ENCODE assay signal across 31 cellular contexts in the genomic region with DNA sequence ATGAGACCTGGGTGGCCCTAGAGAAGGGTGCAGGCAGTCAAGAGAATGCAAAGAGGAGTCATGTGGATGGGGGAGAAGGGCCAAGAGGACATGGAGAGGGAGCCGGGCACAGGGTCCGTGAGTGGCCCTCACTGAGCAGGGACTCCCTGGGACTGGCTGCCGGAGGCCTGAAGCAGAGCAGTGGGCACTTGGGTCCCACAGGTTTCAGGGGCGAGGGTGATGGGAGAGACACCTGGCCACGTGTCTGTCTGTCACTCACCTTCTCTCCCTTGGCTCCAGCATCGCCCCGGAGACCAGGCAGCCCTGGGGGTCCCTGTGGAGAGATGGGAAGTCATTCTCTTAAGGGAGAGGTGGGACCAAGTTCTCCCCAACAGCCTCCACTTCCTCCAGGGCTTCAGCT. TPM values are rescaled to one million over a fixed set of nuclear protein-coding genes. Genes with fewer than 3 reads are reported as not detected.
"Had no signal": no experiment of that assay in that cellular context is flagged by ENCODE, and none has a peak within 500 bp of the region (broad histone marks: within the 10 kb centered on the region; RNA-seq: fewer than 3 reads in every experiment).

No MANE protein-coding gene starts in this region.

- H3K4me3 Mint-ChIP-seq: activated T-cell treated with anti-CD3 and anti-CD28 coated beads, Interleukin-2, amount 50 U/mL, for 24 hours; brain; endodermal cell; immature natural killer cell; naive thymus-derived CD8-positive, alpha-beta T cell; stimulated activated effector memory CD8-positive, alpha-beta T cell treated with anti-CD3 and anti-CD28 coated beads, Interleukin-12 subunit alpha, Interleukin-12 subunit beta, amount 100 ng/mL, for 72 hours; stimulated activated naive CD8-positive, alpha-beta T cell treated with anti-CD3 and anti-CD28 coated beads, Interleukin-15, amount 100 ng/mL, for 72 hours; T-helper 2 cell treated with Interferon-gamma antibody and Interleukin-4, amounts not matched to agents 5 μg/mL and 100 μg/mL, for 36 hours; type B pancreatic cell had no signal

- H3K27me3 ChIP-seq: adrenal gland, ascending aorta, ovary, vagina had no signal

- H3K36me3 Mint-ChIP-seq: activated naive CD4-positive, alpha-beta T cell treated with anti-CD3 and anti-CD28 coated beads, Interleukin-2, amount 50 U/mL, for 72 hours; brain; immature natural killer cell; naive thymus-derived CD8-positive, alpha-beta T cell; stimulated activated effector memory CD8-positive, alpha-beta T cell treated with anti-CD3 and anti-CD28 coated beads, Interleukin-12 subunit alpha, Interleukin-12 subunit beta, amount 100 ng/mL, for 72 hours; type B pancreatic cell had no signal

- H3K27ac ChIP-seq: adrenal gland, ascending aorta, ovary, prostate gland, skin epidermis, vagina had no signal

- H3K27ac Mint-ChIP-seq: activated T-cell treated with anti-CD3 and anti-CD28 coated beads, Interleukin-2, amount 50 U/mL, for 24 hours; brain; endodermal cell; immature natural killer cell; naive thymus-derived CD8-positive, alpha-beta T cell; stimulated activated effector memory CD8-positive, alpha-beta T cell treated with anti-CD3 and anti-CD28 coated beads, Interleukin-12 subunit alpha, Interleukin-12 subunit beta, amount 100 ng/mL, for 72 hours; stimulated activated naive CD8-positive, alpha-beta T cell treated with anti-CD3 and anti-CD28 coated beads, Interleukin-15, amount 100 ng/mL, for 72 hours; T-helper 2 cell treated with Interferon-gamma antibody and Interleukin-4, amounts not matched to agents 5 μg/mL and 100 μg/mL, for 36 hours; type B pancreatic cell had no signal

- H3K9me3 ChIP-seq: adrenal gland, ascending aorta, ovary, prostate gland, vagina had no signal

- H3K27me3 Mint-ChIP-seq: activated T-cell treated with anti-CD3 and anti-CD28 coated beads, Interleukin-2, amount 50 U/mL, for 24 hours had no signal

- ATAC-seq: activated naive CD4-positive, alpha-beta T cell treated with anti-CD3 and anti-CD28 coated beads, Interleukin-2, amount 50 U/mL, for 72 hours; esophagus mucosa; naive thymus-derived CD8-positive, alpha-beta T cell; sciatic nerve; stimulated activated effector memory CD8-positive, alpha-beta T cell treated with anti-CD3 and anti-CD28 coated beads, Interleukin-12 subunit alpha, Interleukin-12 subunit beta, amount 100 ng/mL, for 72 hours had no signal

- H3K36me3 ChIP-seq: adrenal gland, ascending aorta, ovary, prostate gland, vagina had no signal

- H3K4me1 Mint-ChIP-seq: endodermal cell had no signal

- H3K9me3 Mint-ChIP-seq: activated naive CD4-positive, alpha-beta T cell treated with anti-CD3 and anti-CD28 coated beads, Interleukin-2, amount 50 U/mL, for 72 hours; activated T-cell treated with anti-CD3 and anti-CD28 coated beads, Interleukin-2, amount 50 U/mL, for 24 hours; brain; endodermal cell; immature natural killer cell; naive thymus-derived CD8-positive, alpha-beta T cell; stimulated activated effector memory CD8-positive, alpha-beta T cell treated with anti-CD3 and anti-CD28 coated beads, Interleukin-12 subunit alpha, Interleukin-12 subunit beta, amount 100 ng/mL, for 72 hours; stimulated activated naive CD8-positive, alpha-beta T cell treated with anti-CD3 and anti-CD28 coated beads, Interleukin-15, amount 100 ng/mL, for 72 hours; T-helper 2 cell treated with Interferon-gamma antibody and Interleukin-4, amounts not matched to agents 5 μg/mL and 100 μg/mL, for 36 hours; type B pancreatic cell had no signal

- DNase-seq: activated CD4-positive, alpha-beta T cell treated with anti-CD3 and anti-CD28 coated beads for 48 hours; activated CD4-positive, alpha-beta T cell treated with anti-CD3 and anti-CD28 coated beads, Interleukin-2, amount 50 U/mL, for 48 hours; activated CD8-positive, alpha-beta memory T cell treated with anti-CD3 and anti-CD28 coated beads, Interleukin-2, amount 50 U/mL, for 48 hours; activated naive CD4-positive, alpha-beta T cell; activated T-cell treated with anti-CD3 and anti-CD28 coated beads, Interleukin-2, amount 50 U/mL, for 24 hours; adrenal gland; caudate nucleus; endodermal cell; foreskin fibroblast; head of caudate nucleus; hippocampal formation; immature natural killer cell; mesenchymal stem cell; naive thymus-derived CD8-positive, alpha-beta T cell; ovary; retina; stimulated activated CD4-positive, alpha-beta T cell treated with anti-CD3 and anti-CD28 coated beads, Interleukin-4, amount 100 ng/mL, for 24 hours; stimulated activated naive CD8-positive, alpha-beta T cell treated with anti-CD3 and anti-CD28 coated beads, Interleukin-15, amount 100 ng/mL, for 72 hours; substantia nigra; T-helper 1 cell had no signal

- H3K4me1 ChIP-seq: ascending aorta, prostate gland had no signal

- H3K4me3 ChIP-seq: adrenal gland, ascending aorta, ovary, prostate gland, skin epidermis, vagina had no signal

RNA-seq across cellular contexts. Expression of a gene that starts 37.6 kb away (rescaled TPM):
- total RNA-seq: ascending aorta had no signal
